In the genomic region with DNA sequence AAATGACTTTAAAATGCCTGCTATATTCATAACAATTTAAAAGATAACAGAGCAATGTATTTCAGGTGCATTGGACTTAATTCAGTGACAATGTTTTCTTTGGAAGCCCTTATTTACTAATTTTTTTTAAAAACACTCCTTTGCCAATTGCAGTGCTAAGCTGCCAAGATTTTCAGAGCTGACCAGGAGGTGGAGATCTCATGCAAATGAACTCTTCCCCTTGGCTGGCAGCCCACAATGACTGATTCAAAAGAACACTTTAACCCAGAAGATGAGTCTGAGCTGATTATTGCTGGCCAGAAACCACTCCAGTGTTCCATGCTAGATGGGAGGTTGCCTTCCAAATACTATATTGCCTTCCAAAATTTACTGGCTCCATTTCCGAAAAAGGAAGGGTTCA, we compare ENCODE assay signal across 9 cellular contexts.
DNase-seq lines count a peak whose midpoint lies in the region; ATAC-seq and TF ChIP-seq lines count a peak whose summit lies in the region.
"Had no signal": no experiment of that assay in that cellular context is flagged by ENCODE, and none has a peak within 500 bp of the region (broad histone marks: within the 10 kb centered on the region; RNA-seq: fewer than 3 reads in every experiment).

No MANE protein-coding gene starts in this region.

- intact Hi-C loops in lower leg skin (cut with DNase I; ENCODE audit: low total_unique reads): no loop called here

- no peak for TF ChIP-seq POLR2A in lower leg skin (IDR thresholded peaks at IDR 0.05)

- H2AFZ ChIP-seq in Loucy (ENCODE audit: low read length): no peak overlapping the region

- 48 to 53% methylated on average over 1 of the region's 1 CpG for WGBS in lower leg skin, 2 donors

- H3F3A ChIP-seq in Loucy (ENCODE audit: low read depth): no peaks in the 10 kb centered on the region

- no peak for ATAC-seq in GM18511 (IDR thresholded peaks at IDR 0.05; ENCODE audit: unreplicated experiment)

- H3K4me2 ChIP-seq in Loucy (ENCODE audit: low read depth, low read length, poor library complexity, severe bottlenecking): no peak overlapping the region

- no peaks in the 10 kb centered on the region for H3K79me2 ChIP-seq in Loucy (ENCODE audit: insufficient read depth, low read length)

- peak; percentile 25 for DNase-seq in AG09319 (ENCODE audit: extremely low read depth, low read depth)
- peak in 53 of 56 donors; percentile 3 to 93 (median 63) for DNase-seq in amygdala (lab: John Stamatoyannopoulos, UW)
- DNase-seq in iPS-NIHi7 (ENCODE audit: extremely low spot score): peak; percentile 37
- DNase-seq in DMS79 (lab: John Stamatoyannopoulos, UW): no peak
- DNase-seq in lower leg skin (ENCODE audit: low spot score in 2 of 2): no peak
- no peak for DNase-seq in activated naive CD4-positive, alpha-beta T cell treated with Interleukin-2 at 50 U/mL for 16 hours
- DNase-seq: activated B cell treated with CpG ODN at 0.5 μM for 24 hours had no signal

- TF ChIP-seq CTCF in AG09319 (IDR thresholded peaks at IDR 0.05; ENCODE audit: low read depth, low read length) (peak; percentile 24), Loucy (conservative IDR thresholded peaks at IDR 0.05; ENCODE audit: low read length) (peak; percentile 37), lower leg skin (IDR thresholded peaks at IDR 0.05) (no peak)

- H3K36me3 ChIP-seq in Loucy (ENCODE audit: insufficient read depth, low read length): no peaks in the 10 kb centered on the region

- H3K9me2 ChIP-seq in Loucy (replicated peaks; ENCODE audit: low read depth, low read length): no peaks in the 10 kb centered on the region

- H3K27me3 ChIP-seq in Loucy (ENCODE audit: insufficient read depth, low read length, poor library complexity, severe bottlenecking): no peaks in the 10 kb centered on the region

- no peaks in the 10 kb centered on the region for H3K4me1 ChIP-seq in Loucy (ENCODE audit: insufficient read depth, low read length, poor library complexity, severe bottlenecking)

- H4K20me1 ChIP-seq in Loucy (ENCODE audit: insufficient read depth, low read length, poor library complexity, severe bottlenecking): no peaks in the 10 kb centered on the region

- H3K9ac ChIP-seq in Loucy (ENCODE audit: low read depth, low read length, poor library complexity, severe bottlenecking): no peak overlapping the region

- H3K4me3 ChIP-seq in Loucy (ENCODE audit: low read length, poor library complexity, severe bottlenecking) (no peak overlapping the region), lower leg skin (ENCODE audit: low read depth, poor library complexity, severe bottlenecking) (no peak overlapping the region)

- no peaks in the 10 kb centered on the region for H3K9me3 ChIP-seq in Loucy (ENCODE audit: insufficient read depth, low read depth, low read length)

Comparison
In these comparisons a context has a peak if more than half of its experiments do, and no peak if none do; other contexts are left out.
1. DNase-seq: peak in AG09319 (single experiment), amygdala (53 of 56) and iPS-NIHi7 (single experiment); none in DMS79 (single experiment), lower leg skin (0 of 2) and activated naive CD4-positive, alpha-beta T cell treated with Interleukin-2 at 50 U/mL for 16 hours (single experiment).
2. CTCF ChIP-seq: peak in AG09319 (single experiment) and Loucy (single experiment); none in lower leg skin (0 of 3).